ENCODE assay signal across 8 cellular contexts in the genomic region with DNA sequence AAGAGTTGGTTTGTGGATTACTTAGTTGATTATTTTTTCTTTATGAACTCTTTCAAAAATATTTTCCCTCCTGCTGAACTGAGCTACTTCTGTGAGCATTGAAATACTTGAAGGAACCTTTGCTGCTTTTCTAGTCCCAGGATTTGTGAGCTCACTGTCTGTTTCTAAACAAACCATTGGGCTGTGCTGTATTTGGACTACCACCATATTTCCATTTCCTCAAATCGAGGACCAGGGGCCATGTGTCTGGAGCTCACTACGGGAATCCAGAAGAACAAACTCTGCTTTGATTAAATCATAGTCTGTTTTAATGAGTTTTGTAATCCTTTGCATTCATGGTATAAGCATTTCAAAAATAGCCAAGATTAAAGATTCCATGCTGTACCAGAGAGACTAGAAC. TPM values are rescaled to one million over a fixed set of nuclear protein-coding genes. Genes with fewer than 3 reads are reported as not detected.
DNase-seq lines count a peak whose midpoint lies in the region; ATAC-seq, FAIRE-seq and TF ChIP-seq lines count a peak whose summit lies in the region.

No MANE protein-coding gene starts in this region.

- no peak for TF ChIP-seq POLR2A in IMR-90 (IDR thresholded peaks at IDR 0.05; ENCODE audit: low read depth, low read length)
- no peak for TF ChIP-seq POLR2A in GM12878 (IDR thresholded peaks at IDR 0.05; ENCODE audit: low read depth, low read length)

- peak overlapping the region; percentile 97 for H2BK5ac ChIP-seq in IMR-90 (ENCODE audit: low read depth, low read length, poor library complexity, severe bottlenecking)

- peaks cover 7 to 54% of the 10 kb centered on the region in 2 experiments for H3K79me1 ChIP-seq in IMR-90 (ENCODE audit: low read depth in 1 of 2, low read length in 2 of 2)

- 0 out of 2 replicates have a peak overlapping the region, but pooled peaks have one; percentile 30 for H3K14ac ChIP-seq in IMR-90 (replicated peaks; ENCODE audit: low read depth, low read length)

- H3K4me2 ChIP-seq in IMR-90 (ENCODE audit: low read depth, low read length): peak overlapping the region; percentile 90
- H3K4me2 ChIP-seq in GM12878 (ENCODE audit: control insufficient read depth, insufficient read depth): peak overlapping the region; percentile 69

- no peak for DNase-seq in AG04450 (ENCODE audit: low read depth, low spot score)
- DNase-seq in IMR-90: peak; percentile 35
- no peak for DNase-seq in GM12878 (ENCODE audit: low read depth, low spot score)
- DNase-seq in stimulated activated CD4-positive, alpha-beta T cell treated with anti-CD3 and anti-CD28 coated beads, Interleukin-4, amount 100 ng/mL, for 4 hours: no peak

- H2BK15ac ChIP-seq in IMR-90 (ENCODE audit: low read depth, low read length): no peak overlapping the region

- CTCF ChIA-PET in AG04450 (lab: Charles Lee) (interaction anchor here (0.7 to 1.2 kb wide), 3 partner anchors 16 to 623 kb away, joined by 3 to 5 read pairs (median 4); no protein-coding TSS in a partner anchor), IMR-90 (lab: Yijun Ruan, JAX) (interaction anchor here (0.6 kb wide), 1 partner anchor 622 kb away, joined by 3 read pairs; no protein-coding TSS in a partner anchor), GM12878 (lab: Yijun Ruan, JAX) (interaction anchor here (1.4 to 2.1 kb wide), 4 partner anchors 9 to 89 kb away, joined by 3 to 7 read pairs (median 4); no protein-coding TSS in a partner anchor)

- intact Hi-C loops in IMR-90 (cut with micrococcal nuclease) (loop anchor here (2.0 to 10.0 kb wide), 2 partner anchors 26 to 182 kb away; no protein-coding TSS in a partner anchor), GM12878 (cut with micrococcal nuclease; ENCODE audit: unreplicated experiment) (no loop called here)

- H2BK20ac ChIP-seq in IMR-90 (ENCODE audit: low read depth, low read length): peak overlapping the region; percentile 4; the same call in 1 of the 2 replicates

- H3K9me3 ChIP-seq in AG04450 (ENCODE audit: control insufficient read depth, insufficient read depth, low read length) (no peaks in the 10 kb centered on the region), IMR-90 (ENCODE audit: control insufficient read depth, insufficient read depth, low read length) (no peaks in the 10 kb centered on the region), GM12878 (replicated peaks; ENCODE audit: control insufficient read depth, insufficient read depth, low read length) (no peaks in the 10 kb centered on the region), mononuclear cell (ENCODE audit: low read depth, low read length) (no peaks in the 10 kb centered on the region)

- POLR2A ChIA-PET in AG04450 (lab: Yijun Ruan, JAX): interaction anchor here (1.4 kb wide), 1 partner anchor 26 kb away, joined by 4 read pairs; no protein-coding TSS in a partner anchor
- POLR2A ChIA-PET in IMR-90 (lab: Charles Lee; ENCODE audit: unreplicated experiment): interaction anchor here (1.2 kb wide), 1 partner anchor 18 kb away, joined by 4 read pairs; no protein-coding TSS in a partner anchor
- POLR2A ChIA-PET in GM12878 (lab: Charles Lee): interaction anchor here (0.5 kb wide), 1 partner anchor 8 kb away, joined by 3 read pairs; no protein-coding TSS in a partner anchor

- TF ChIP-seq CTCF in AG04450 (IDR thresholded peaks at IDR 0.05; ENCODE audit: low read depth, low read length) (no peak), IMR-90 (conservative IDR thresholded peaks at IDR 0.05; ENCODE audit: low read depth, low read length) (no peak), GM12878 (IDR thresholded peaks at IDR 0.05 in 2 of 3, conservative IDR thresholded peaks at IDR 0.05 in 1 of 3; ENCODE audit: control insufficient read depth in 2 of 3, extremely low read depth in 1 of 3, insufficient read depth in 1 of 3, low read depth in 3 of 3, low read length in 3 of 3) (no peak)

- no peak overlapping the region for H3K27ac ChIP-seq in AG04450 (ENCODE audit: low read depth, low read length)
- H3K27ac ChIP-seq in IMR-90 (ENCODE audit: insufficient read depth, low read length): peak overlapping the region; percentile 70; the same call in 1 of the 2 replicates
- H3K27ac ChIP-seq in GM12878 (ENCODE audit: control insufficient read depth, insufficient read depth): no peak overlapping the region

- H4K8ac ChIP-seq in IMR-90 (ENCODE audit: low read depth in 2 of 2, low read length in 2 of 2): peak overlapping the region in 1 of 2 experiments; percentile 51; a peak in 2 of 4 replicates

- H3K4ac ChIP-seq in IMR-90 (ENCODE audit: low read depth, low read length): peak overlapping the region; percentile 57; the same call in 1 of the 2 replicates

- H3K4me3 ChIP-seq in AG04450 (ENCODE audit: low read depth, low read length) (peak overlapping the region; percentile 89), IMR-90 (ENCODE audit: insufficient read depth, low read depth, low read length) (peak overlapping the region; percentile 73; the same call in 1 of the 2 replicates), GM12878 (peak overlapping the region; percentile 86), mononuclear cell (ENCODE audit: low read length) (peak overlapping the region; percentile 92)

- peaks cover 2% of the 10 kb centered on the region; the same call in 1 of the 2 replicates for H3K9me1 ChIP-seq in IMR-90 (ENCODE audit: insufficient read depth, low read length)

- peak overlapping the region; percentile 14; the same call in 1 of the 2 replicates for H2BK120ac ChIP-seq in IMR-90 (ENCODE audit: low read depth, low read length)

- no CpG with 5 or more reads among the region's 2 CpGs for WGBS in IMR-90 (ENCODE audit: extremely low coverage in 2 of 2, insufficient read length in 1 of 2), 2 experiments
- WGBS in GM12878 (ENCODE audit: insufficient coverage, insufficient replicate concordance, low lambda C conversion rate, missing lambda C conversion rate): 33% methylated on average over 2 of the region's 2 CpGs

- H3K27me3 ChIP-seq in AG04450 (ENCODE audit: control insufficient read depth, insufficient read depth, low read length) (no peaks in the 10 kb centered on the region), IMR-90 (ENCODE audit: control insufficient read depth, insufficient read depth, low read length) (no peaks in the 10 kb centered on the region), GM12878 (replicated peaks in 1 of 2; ENCODE audit: control insufficient read depth in 2 of 2, insufficient read depth in 2 of 2, low read length in 1 of 2) (no peaks in the 10 kb centered on the region), mononuclear cell (ENCODE audit: insufficient read depth, low read length) (no peaks in the 10 kb centered on the region)

- dilution Hi-C loops in IMR-90 (cut with HindIII; ENCODE audit: low sequenced_read_pairs, unreplicated experiment): no loop called here

- peaks cover 29% of the 10 kb centered on the region for H3K79me2 ChIP-seq in GM12878 (ENCODE audit: control insufficient read depth, insufficient read depth, low read length)

- H2AFZ ChIP-seq in IMR-90 (replicated peaks; ENCODE audit: low read length, poor library complexity) (no peak overlapping the region), GM12878 (ENCODE audit: control insufficient read depth, low read depth, low read length) (no peak overlapping the region)

- in situ Hi-C loops in IMR-90 (cut with MboI; ENCODE audit: low sequenced_read_pairs) (no loop called here), GM12878 (cut with MboI) (no loop called here)

- ATAC-seq in IMR-90 (ENCODE audit: low read depth): no peak
- no peak for ATAC-seq in GM12878
- ATAC-seq in HG03342 (IDR thresholded peaks at IDR 0.05; ENCODE audit: unreplicated experiment): no peak
- no peak for ATAC-seq in HG02852 (IDR thresholded peaks at IDR 0.05; ENCODE audit: unreplicated experiment)
- no peak for ATAC-seq in GM19395 (IDR thresholded peaks at IDR 0.05; ENCODE audit: unreplicated experiment)

- no peaks in the 10 kb centered on the region for H4K20me1 ChIP-seq in IMR-90 (ENCODE audit: insufficient read depth, low read length)
- H4K20me1 ChIP-seq in GM12878 (ENCODE audit: control insufficient read depth, insufficient read depth): no peaks in the 10 kb centered on the region

- peaks cover 12% of the 10 kb centered on the region for H3K4me1 ChIP-seq in IMR-90 (ENCODE audit: control insufficient read depth, insufficient read depth, low read length)
- no peaks in the 10 kb centered on the region for H3K4me1 ChIP-seq in GM12878 (ENCODE audit: control insufficient read depth, insufficient read depth, low read length)
- H3K4me1 ChIP-seq in mononuclear cell (ENCODE audit: insufficient read depth, low read length): peaks cover 40% of the 10 kb centered on the region

- TF ChIP-seq EP300 in GM12878 (IDR thresholded peaks at IDR 0.05; ENCODE audit: borderline replicate concordance in 1 of 2, control insufficient read depth in 1 of 2, low read depth in 2 of 2, low read length in 2 of 2): no peak

- no peak overlapping the region; the same call in 1 of the 2 replicates for H3K23ac ChIP-seq in IMR-90 (ENCODE audit: low read depth, low read length)

- H3K9ac ChIP-seq in IMR-90 (ENCODE audit: low read depth, low read length): peak overlapping the region; percentile 60; the same call in 1 of the 2 replicates
- H3K9ac ChIP-seq in GM12878 (ENCODE audit: control insufficient read depth, insufficient read depth, low read length): no peak overlapping the region; the same call in 1 of the 2 replicates

- H3K18ac ChIP-seq in IMR-90 (ENCODE audit: low read depth, low read length): peak overlapping the region; percentile 71; the same call in 1 of the 2 replicates

- no peak overlapping the region for H2AK9ac ChIP-seq in IMR-90 (replicated peaks; ENCODE audit: low read depth, low read length, poor library complexity)

- RAD21 ChIA-PET in GM12878 (lab: Charles Lee; ENCODE audit: unreplicated experiment): interaction anchor here (0.5 to 1.0 kb wide), 3 partner anchors 19 to 821 kb away, joined by 3 to 5 read pairs (median 3); no protein-coding TSS in a partner anchor

- H3K56ac ChIP-seq in IMR-90 (ENCODE audit: extremely low read depth, insufficient read depth, low read length): peak overlapping the region; percentile 27; the same call in 1 of the 2 replicates

- H2AK5ac ChIP-seq in IMR-90 (ENCODE audit: low read depth, low read length): no peak overlapping the region

- TF ChIP-seq RAD21 in IMR-90 (IDR thresholded peaks at IDR 0.05; ENCODE audit: low read length): no peak
- TF ChIP-seq RAD21 in GM12878 (IDR thresholded peaks at IDR 0.05; ENCODE audit: insufficient read depth, low read depth, low read length): no peak

- peak overlapping the region; percentile 37; the same call in 1 of the 2 replicates for H4K91ac ChIP-seq in IMR-90 (ENCODE audit: insufficient read depth, low read depth, low read length)

- H3K36me3 ChIP-seq in IMR-90 (ENCODE audit: control insufficient read depth, insufficient read depth, low read length): peaks cover 7% of the 10 kb centered on the region
- no peaks in the 10 kb centered on the region for H3K36me3 ChIP-seq in GM12878 (ENCODE audit: control insufficient read depth in 2 of 2, insufficient read depth in 2 of 2, low read length in 1 of 2)

- SMC1A ChIA-PET in GM12878 (lab: Charles Lee; ENCODE audit: uncharacterized antibody, unreplicated experiment): interaction anchor here (0.6 to 0.8 kb wide), 4 partner anchors 29 to 501 kb away, joined by 3 read pairs; no protein-coding TSS in a partner anchor

- no peak for FAIRE-seq in GM12878 (lab: Jason Lieb, UNC)

- BruUV-seq in IMR-90 (replicated peaks; lab: Mats Ljungman, UMichigan): no TSS peak
- no TSS peak for BruUV-seq in GM12878 (replicated peaks; lab: Mats Ljungman, UMichigan)

- peak overlapping the region; percentile 78; the same call in 1 of the 2 replicates for H4K5ac ChIP-seq in IMR-90 (ENCODE audit: low read depth, low read length)

RNA-seq across cellular contexts. Expression of a gene that starts 1.3 kb away (rescaled TPM):
- 97.7 and 137 TPM in 2 replicates for polyA plus RNA-seq in AG04450 (2011; rRNA removed)
- polyA minus RNA-seq in AG04450 (2011; rRNA and poly(A)+ RNA removed): 13.0 and 20.2 TPM in 2 replicates
- 13.3 and 48.6 TPM in 2 replicates for total RNA-seq in IMR-90 (2012; rRNA removed)
- 88.0 and 101 TPM in 2 replicates for polyA plus RNA-seq in IMR-90 (2012; rRNA removed)
- 10.5 and 17.0 TPM in 2 replicates for polyA plus RNA-seq in IMR-90 (2012; cell fraction: cytosol; rRNA removed)
- 2.6 and 31.4 TPM in 2 replicates for polyA plus RNA-seq in IMR-90 (2012; cell fraction: nucleus; rRNA removed; ENCODE audit: low replicate concordance)
- total RNA-seq in GM12878 (2013; cell fraction: nucleolus; rRNA removed): 14.3 and 74.8 TPM in 2 replicates
- total RNA-seq in GM12878 (2014; rRNA removed): 73.9 and 86.5 TPM in 2 replicates
- 184 and 189 TPM in 2 replicates for total RNA-seq in GM12878 (2014; rRNA removed; fragmentation: Illumina TruSeq; extraction: Trizol)
- total RNA-seq in GM12878 (2021): 45.5 and 50.1 TPM in 2 replicates
- polyA plus RNA-seq in GM12878 (2011; ENCODE audit: low read depth): 65.0 TPM
- polyA plus RNA-seq in GM12878 (2011; rRNA removed): 83.1 and 135 TPM in 2 replicates
- polyA plus RNA-seq in GM12878 (2011; cell fraction: cytosol; rRNA removed): 20.0 and 31.8 TPM in 2 replicates
- polyA plus RNA-seq in GM12878 (2011; cell fraction: nucleus; rRNA removed): 25.0 and 35.1 TPM in 2 replicates
- polyA plus RNA-seq in GM12878 (2012): 94.6 and 110 TPM in 2 replicates
- 135 and 166 TPM in 2 replicates for polyA plus RNA-seq in GM12878 (2014; fragmentation: Illumina TruSeq; extraction: Trizol)
- 100 to 1,000 TPM; 291 to 318 TPM for polyA plus RNA-seq in GM12878 (2014; fragmentation: Nextera tagmentation; extraction: Ambion mirVana)
- 83.9 and 125 TPM in 2 replicates for polyA plus RNA-seq in GM12878 (2014; rRNA removed)
- 100 to 1,000 TPM; 278 to 281 TPM for polyA plus RNA-seq in GM12878 (2016; fragmentation: Nextera tagmentation; extraction: Ambion mirVana)
- 10.4 and 13.6 TPM in 2 replicates for polyA minus RNA-seq in GM12878 (2011; rRNA and poly(A)+ RNA removed)
- 9.0 and 9.6 TPM in 2 replicates for polyA minus RNA-seq in GM12878 (2011; cell fraction: cytosol; rRNA and poly(A)+ RNA removed)
- 11.2 and 23.5 TPM in 2 replicates for polyA minus RNA-seq in GM12878 (2011; cell fraction: nucleus; rRNA and poly(A)+ RNA removed)
- 75.2 TPM for total RNA-seq in mononuclear cell
